In genomic region chr9:112367465-112367864, GRCh38 we compare ENCODE assay signal across 7 cellular contexts.
"Had no signal": no experiment of that assay in that cellular context is flagged by ENCODE, and none has a peak within 500 bp of the region (broad histone marks: within the 10 kb centered on the region; RNA-seq: fewer than 3 reads in every experiment).

No MANE protein-coding gene starts in this region.

- ATAC-seq: GM12878 had no signal

- FAIRE-seq: GM12878, GM12891, GM12892, GM18507, GM19239 had no signal

- DNase-seq: GDM1, GF-D8 had no signal

- H3K4me3 ChIP-seq: GM12878 had no signal
